In the genomic region with DNA sequence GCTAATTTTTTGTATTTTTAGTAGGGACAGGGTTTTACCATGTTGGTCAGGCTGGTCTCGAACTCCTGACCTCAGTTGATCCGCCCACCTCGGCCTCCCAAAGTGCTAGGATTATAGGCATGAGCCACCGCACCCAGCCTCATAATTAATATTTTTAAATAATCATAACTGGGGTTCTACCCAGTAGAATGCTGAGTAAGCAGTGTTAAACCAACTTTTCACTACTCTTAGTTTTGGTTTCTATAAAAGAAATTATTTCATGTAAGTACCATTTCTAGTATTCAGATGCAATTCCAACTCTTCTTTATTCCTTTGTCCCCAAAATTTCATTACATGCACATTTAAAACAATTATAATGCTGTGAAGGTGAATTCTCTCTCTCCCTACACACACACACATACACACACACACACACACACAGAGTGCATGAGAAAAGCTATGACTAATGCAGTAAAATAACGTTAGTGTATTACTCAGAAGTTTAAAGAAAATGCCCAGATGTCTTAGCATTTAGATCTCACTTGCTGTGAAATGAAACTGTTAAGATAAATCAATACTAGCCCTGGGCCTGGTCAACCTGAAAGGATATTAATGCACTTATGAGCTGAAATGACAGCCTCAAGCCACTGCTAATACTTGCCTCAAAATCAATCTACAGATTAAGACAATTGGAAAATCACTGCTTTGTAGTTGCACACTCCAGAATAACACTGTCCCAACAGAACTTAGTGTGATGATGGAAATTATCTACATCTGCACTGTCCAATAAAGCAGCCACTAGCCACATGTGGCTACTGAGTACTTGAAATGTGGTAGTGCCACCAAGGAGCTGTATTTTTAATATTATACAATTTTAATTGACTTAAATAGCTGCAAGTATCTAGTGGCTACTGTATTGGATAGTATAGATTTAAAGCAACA, we compare ENCODE assay signal across 15 cellular contexts. TPM values are rescaled to one million over a fixed set of nuclear protein-coding genes. Genes with fewer than 3 reads are reported as not detected.
A peak's percentile ranks its signal among the peaks of the same experiment; 100 is the strongest.
DNase-seq lines count a peak whose midpoint lies in the region; ATAC-seq and TF ChIP-seq lines count a peak whose summit lies in the region.
"Had no signal": no experiment of that assay in that cellular context is flagged by ENCODE, and none has a peak within 500 bp of the region (broad histone marks: within the 10 kb centered on the region; RNA-seq: fewer than 3 reads in every experiment).

No MANE protein-coding gene starts in this region.

- H3K4me1 ChIP-seq in esophagus muscularis mucosa: peaks cover 7 to 24% (median 11%) of the 10 kb centered on the region in 4 donors
- H3K4me1 ChIP-seq: BE2C, spleen had no signal

- peak overlapping the region; percentile 40 for H3K4me3 Mint-ChIP-seq in HFFc6
- H3K4me3 Mint-ChIP-seq: activated T-helper 17 cell treated with anti-CD3 and anti-CD28 coated beads, Interleukin-2, amount 50 U/mL, for 72 hours; naive thymus-derived CD4-positive, alpha-beta T cell had no signal

- no peaks in the 10 kb centered on the region for H3K9me3 Mint-ChIP-seq in HFFc6
- H3K9me3 Mint-ChIP-seq: activated T-helper 17 cell treated with anti-CD3 and anti-CD28 coated beads, Interleukin-2, amount 50 U/mL, for 72 hours had no signal

- H3K27ac Mint-ChIP-seq in HFFc6: peak overlapping the region; percentile 15
- H3K27ac Mint-ChIP-seq: activated T-helper 17 cell treated with anti-CD3 and anti-CD28 coated beads, Interleukin-2, amount 50 U/mL, for 72 hours; naive thymus-derived CD4-positive, alpha-beta T cell had no signal

- 77% methylated on average over 5 of the region's 5 CpGs for WGBS in esophagus muscularis mucosa

- no peaks in the 10 kb centered on the region for H3K27me3 ChIP-seq in esophagus muscularis mucosa
- H3K27me3 ChIP-seq: BE2C had no signal

- H3K9me3 ChIP-seq in esophagus muscularis mucosa: no peaks in the 10 kb centered on the region
- H3K9me3 ChIP-seq: BE2C, spleen had no signal

- in situ Hi-C loops in ACHN (cut with HindIII; ENCODE audit: low pct_ligation_motif_present, low pct_unique_long_range_greater_than_20kb, low sequenced_read_pairs) (no loop called here), astrocyte of the spinal cord (cut with HindIII; ENCODE audit: low sequenced_read_pairs) (no loop called here)

- no peak for TF ChIP-seq EP300 in esophagus muscularis mucosa (IDR thresholded peaks at IDR 0.05)

- H3K36me3 Mint-ChIP-seq in HFFc6 (ENCODE audit: low read depth): peaks cover 17% of the 10 kb centered on the region

- TF ChIP-seq CTCF in HFFc6 (IDR thresholded peaks at IDR 0.05) (no peak), astrocyte of the spinal cord (IDR thresholded peaks at IDR 0.05; ENCODE audit: low read depth, low read length) (no peak), esophagus muscularis mucosa (IDR thresholded peaks at IDR 0.05) (no peak)

- intact Hi-C loops in esophagus muscularis mucosa (cut with DNase I): no loop called here

- H3K4me1 Mint-ChIP-seq in HFFc6 (ENCODE audit: low read depth): peaks cover 45% of the 10 kb centered on the region
- H3K4me1 Mint-ChIP-seq: activated T-helper 17 cell treated with anti-CD3 and anti-CD28 coated beads, Interleukin-2, amount 50 U/mL, for 72 hours had no signal

- peaks cover 0 to 28% (median 11%) of the 10 kb centered on the region in 4 donors for H3K36me3 ChIP-seq in esophagus muscularis mucosa
- H3K36me3 ChIP-seq: BE2C, spleen had no signal

- no peaks in the 10 kb centered on the region for H3K27me3 Mint-ChIP-seq in HFFc6 (ENCODE audit: insufficient read depth)

- no peak for TF ChIP-seq POLR2A in esophagus muscularis mucosa (IDR thresholded peaks at IDR 0.05; ENCODE audit: low read depth)

- no peak for ATAC-seq in HG02840 (IDR thresholded peaks at IDR 0.05; ENCODE audit: low FRiP score, unreplicated experiment)
- no peak for ATAC-seq in GM18907 (IDR thresholded peaks at IDR 0.05; ENCODE audit: unreplicated experiment)
- ATAC-seq: activated T-helper 17 cell treated with anti-CD3 and anti-CD28 coated beads, Interleukin-2, amount 50 U/mL, for 72 hours; naive thymus-derived CD4-positive, alpha-beta T cell had no signal

- H3K4me3 ChIP-seq in astrocyte of the spinal cord (ENCODE audit: low read depth, low read length) (no peak overlapping the region), esophagus muscularis mucosa (no peak overlapping the region)
- H3K4me3 ChIP-seq: spleen had no signal

- no peak overlapping the region for H3K27ac ChIP-seq in esophagus muscularis mucosa (replicated peaks in 1 of 4)
- H3K27ac ChIP-seq: spleen had no signal

- peak; percentile 42 for DNase-seq in ACHN
- DNase-seq in HFFc6: peak; percentile 87
- peak; percentile 79 for DNase-seq in astrocyte of the spinal cord (ENCODE audit: low read depth, low spot score)
- peak; percentile 45 for DNase-seq in glomerular visceral epithelial cell (ENCODE audit: extremely low spot score)
- DNase-seq in esophagus muscularis mucosa (ENCODE audit: extremely low spot score): no peak
- DNase-seq in NCI-H128 (lab: John Stamatoyannopoulos, UW; ENCODE audit: unreplicated experiment): no peak
- DNase-seq: activated CD4-positive, alpha-beta T cell treated with anti-CD3 and anti-CD28 coated beads for 1 hour; BE2C; naive thymus-derived CD4-positive, alpha-beta T cell; NCI-H1930; spleen; SW 1271 had no signal

RNA-seq across cellular contexts. Expression of gene PTPN21, which starts 36.0 kb away (rescaled TPM):
- total RNA-seq in HFFc6 (2021; fragmentation: NEBNext Ultra II Directional; extraction: Animal tissue kit (Norgen Biotek cat#: 25700)): 10 to 100 TPM; 22.0 to 25.9 (median 24.9) TPM
- total RNA-seq in esophagus muscularis mucosa: 10 to 100 TPM; 24.7 to 47.2 (median 40.7) TPM
- total RNA-seq: activated T-helper 17 cell treated with anti-CD3 and anti-CD28 coated beads, Interleukin-2, amount 50 U/mL, for 72 hours had no signal

RNA-seq across cellular contexts. Expression of gene ZC3H14, which starts 44.0 kb away (rescaled TPM):
- 10 to 100 TPM; 56.4 to 65.1 (median 58.9) TPM for total RNA-seq in HFFc6 (2021; fragmentation: NEBNext Ultra II Directional; extraction: Animal tissue kit (Norgen Biotek cat#: 25700))
- total RNA-seq in esophagus muscularis mucosa: 10 to 100 TPM; 48.6 to 60.0 (median 58.5) TPM

Comparison
In these comparisons a context has a peak if more than half of its experiments do, and no peak if none do; other contexts are left out.
1. DNase-seq: peak in ACHN (single experiment), HFFc6 (single experiment), astrocyte of the spinal cord (single experiment) and glomerular visceral epithelial cell (single experiment); none in esophagus muscularis mucosa (single experiment) and NCI-H128 (single experiment).